ENCODE assay signal across 9 cellular contexts in genomic region chr14:93906341-93907329, GRCh38. TPM values are rescaled to one million over a fixed set of nuclear protein-coding genes. Genes with fewer than 3 reads are reported as not detected.
DNase-seq lines count a peak whose midpoint lies in the region; ATAC-seq, FAIRE-seq and TF ChIP-seq lines count a peak whose summit lies in the region.
"Had no signal": no experiment of that assay in that cellular context is flagged by ENCODE, and none has a peak within 500 bp of the region (broad histone marks: within the 10 kb centered on the region; RNA-seq: fewer than 3 reads in every experiment).

No MANE protein-coding gene starts in this region.

- H3K9me3 Mint-ChIP-seq in CD8-positive, alpha-beta T cell = no peaks in the 10 kb centered on the region

- no peak for TF ChIP-seq POLR2A in NB4 (IDR thresholded peaks at IDR 0.05; ENCODE audit: extremely low read depth, insufficient read length)
- TF ChIP-seq POLR2A in GM12878 (IDR thresholded peaks at IDR 0.05; ENCODE audit: low read depth, low read length) = no peak

- no peaks in the 10 kb centered on the region for H3K4me1 Mint-ChIP-seq in CD8-positive, alpha-beta T cell (ENCODE audit: low read depth)

- peak overlapping the region; percentile 17; the same call in 1 of the 2 replicates for H3K9ac ChIP-seq in SU-DHL-6 (ENCODE audit: low read length)
- H3K9ac ChIP-seq in GM12878 (ENCODE audit: control insufficient read depth, insufficient read depth, low read length) = no peak overlapping the region

- H3K79me2 ChIP-seq in SU-DHL-6 (ENCODE audit: insufficient read depth, low read length) (no peaks in the 10 kb centered on the region), GM12878 (ENCODE audit: control insufficient read depth, insufficient read depth, low read length) (no peaks in the 10 kb centered on the region)

- H3F3A ChIP-seq in SU-DHL-6 (ENCODE audit: insufficient read depth) = no peaks in the 10 kb centered on the region

- H3K27me3 Mint-ChIP-seq in CD8-positive, alpha-beta T cell (ENCODE audit: low read depth) = peaks cover 13% of the 10 kb centered on the region

- intact Hi-C loops in CD8-positive, alpha-beta T cell (cut with DNase I, micrococcal nuclease) = no loop called here
- intact Hi-C loops in GM12878 (cut with micrococcal nuclease; ENCODE audit: unreplicated experiment) = loop anchor here (5.0 kb wide), 1 partner anchor 249 kb away; no protein-coding TSS in a partner anchor

- TF ChIP-seq RAD21 in GM12878 (IDR thresholded peaks at IDR 0.05; ENCODE audit: insufficient read depth, low read depth, low read length) = peak; percentile 78

- no peak for TF ChIP-seq EP300 in GM12878 (IDR thresholded peaks at IDR 0.05; ENCODE audit: borderline replicate concordance in 1 of 2, control insufficient read depth in 1 of 2, low read depth in 2 of 2, low read length in 2 of 2)

- in situ Hi-C loops in GM12878 (cut with MboI) = loop anchor here (5.0 kb wide), 1 partner anchor 249 kb away; no protein-coding TSS in a partner anchor

- no peaks in the 10 kb centered on the region for H3K36me3 ChIP-seq in CD8-positive, alpha-beta T cell (ENCODE audit: insufficient read depth, low read length)
- H3K36me3 ChIP-seq in SU-DHL-6 (ENCODE audit: low read length) (no peaks in the 10 kb centered on the region), GM12878 (ENCODE audit: control insufficient read depth in 2 of 2, insufficient read depth in 2 of 2, low read length in 1 of 2) (no peaks in the 10 kb centered on the region)

- peak in 6 of 7 experiments; percentile 24 to 60 (median 40) for DNase-seq in CD8-positive, alpha-beta T cell
- DNase-seq in NB4 (ENCODE audit: low read depth) (peak; percentile 66), GM12878 (ENCODE audit: low read depth, low spot score) (no peak), iris pigment epithelial cell (ENCODE audit: low read depth) (peak; percentile 27)
- DNase-seq in stimulated activated CD4-positive, alpha-beta T cell treated with anti-CD3 and anti-CD28 coated beads, Interleukin-4, amount 100 ng/mL, for 4 hours = peak; percentile 27 to 49

- POLR2A ChIA-PET in CD8-positive, alpha-beta T cell (lab: Charles Lee) = no interaction called here
- POLR2A ChIA-PET in GM12878 (lab: Charles Lee) = no interaction called here

- H3K9me2 ChIP-seq in SU-DHL-6 (replicated peaks; ENCODE audit: insufficient read depth, low read length) = no peaks in the 10 kb centered on the region

- H3K4me3 ChIP-seq in CD8-positive, alpha-beta T cell (ENCODE audit: low read depth, low read length) = no peak overlapping the region
- H3K4me3 ChIP-seq in NB4 (ENCODE audit: low read depth, low read length) (no peak overlapping the region), SU-DHL-6 (ENCODE audit: insufficient read depth, low read length, poor library complexity, severe bottlenecking) (no peak overlapping the region), GM12878 (no peak overlapping the region)

- CTCF ChIA-PET in CD8-positive, alpha-beta T cell (lab: Charles Lee) = interaction anchor here (1.2 to 1.6 kb wide), 3 partner anchors 9 to 33 kb away, joined by 3 to 4 read pairs (median 4); no protein-coding TSS in a partner anchor
- CTCF ChIA-PET in GM12878 (lab: Yijun Ruan, JAX) = interaction anchor here (0.8 to 2.3 kb wide), 8 partner anchors 9 to 284 kb away, joined by 3 to 15 read pairs (median 6); no protein-coding TSS in a partner anchor

- RAD21 ChIA-PET in GM12878 (lab: Charles Lee; ENCODE audit: unreplicated experiment) = interaction anchor here (1.0 to 1.2 kb wide), 2 partner anchors 252 to 670 kb away, joined by 3 to 7 read pairs; no protein-coding TSS in a partner anchor

- peak; percentile 38 for TF ChIP-seq CTCF in CD8-positive, alpha-beta T cell (IDR thresholded peaks at IDR 0.05)
- TF ChIP-seq CTCF in NB4 (IDR thresholded peaks at IDR 0.05; ENCODE audit: low read depth, low read length) (peak; percentile 89), SU-DHL-6 (IDR thresholded peaks at IDR 0.05; ENCODE audit: insufficient read depth, low read length, poor library complexity, severe bottlenecking) (peak; percentile 76), GM12878 (IDR thresholded peaks at IDR 0.05 in 2 of 3, conservative IDR thresholded peaks at IDR 0.05 in 1 of 3; ENCODE audit: control insufficient read depth in 2 of 3, extremely low read depth in 1 of 3, insufficient read depth in 1 of 3, low read depth in 3 of 3, low read length in 3 of 3) (peak; percentile 81 to 86 (median 83))

- no peak for ATAC-seq in CD8-positive, alpha-beta T cell
- ATAC-seq in GM21423 (IDR thresholded peaks at IDR 0.05; ENCODE audit: unreplicated experiment) (peak; percentile 55), GM12878 (peak; percentile 98), HG03196 (IDR thresholded peaks at IDR 0.05; ENCODE audit: unreplicated experiment) (no peak)

- H3K4me2 ChIP-seq in SU-DHL-6 (ENCODE audit: low read depth, low read length, poor library complexity, severe bottlenecking) = no peak overlapping the region
- no peak overlapping the region for H3K4me2 ChIP-seq in GM12878 (ENCODE audit: control insufficient read depth, insufficient read depth)

- FAIRE-seq in GM12878 (lab: Jason Lieb, UNC) = peak; percentile 91

- H3K4me3 Mint-ChIP-seq in CD8-positive, alpha-beta T cell = no peak overlapping the region

- SMC1A ChIA-PET in GM12878 (lab: Charles Lee; ENCODE audit: uncharacterized antibody, unreplicated experiment) = interaction anchor here (1.4 to 1.6 kb wide), 2 partner anchors 33 to 252 kb away, joined by 3 to 4 read pairs; no protein-coding TSS in a partner anchor

- no peak overlapping the region for H3K27ac Mint-ChIP-seq in CD8-positive, alpha-beta T cell

- 23% methylated on average over 15 of the region's 15 CpGs for WGBS in GM12878 (ENCODE audit: insufficient coverage, insufficient replicate concordance, low lambda C conversion rate, missing lambda C conversion rate)

- H3K27me3 ChIP-seq in CD8-positive, alpha-beta T cell (ENCODE audit: insufficient read depth, low read length) = no peaks in the 10 kb centered on the region
- H3K27me3 ChIP-seq in SU-DHL-6 (ENCODE audit: low read length) = no peaks in the 10 kb centered on the region
- H3K27me3 ChIP-seq in GM12878 (replicated peaks in 1 of 2; ENCODE audit: control insufficient read depth in 2 of 2, insufficient read depth in 2 of 2, low read length in 1 of 2) = peaks cover 1 to 2% of the 10 kb centered on the region in 2 experiments; a peak in 2 of 4 replicates

- H4K20me1 ChIP-seq in SU-DHL-6 (ENCODE audit: low read depth, low read length) (no peaks in the 10 kb centered on the region), GM12878 (ENCODE audit: control insufficient read depth, insufficient read depth) (no peaks in the 10 kb centered on the region)

- H3K9me3 ChIP-seq in CD8-positive, alpha-beta T cell (ENCODE audit: low read length) = no peaks in the 10 kb centered on the region
- H3K9me3 ChIP-seq in SU-DHL-6 (ENCODE audit: insufficient read depth, low read length) (no peaks in the 10 kb centered on the region), GM12878 (replicated peaks; ENCODE audit: control insufficient read depth, insufficient read depth, low read length) (no peaks in the 10 kb centered on the region)

- H2AFZ ChIP-seq in SU-DHL-6 (ENCODE audit: low read depth, low read length, severe bottlenecking) (peak overlapping the region; percentile 81), GM12878 (ENCODE audit: control insufficient read depth, low read depth, low read length) (peak overlapping the region; percentile 77; the same call in 1 of the 2 replicates)

- no peak overlapping the region for H3K27ac ChIP-seq in CD8-positive, alpha-beta T cell (ENCODE audit: low read depth, low read length)
- H3K27ac ChIP-seq in SU-DHL-6 (ENCODE audit: low read depth, low read length) (no peak overlapping the region), GM12878 (ENCODE audit: control insufficient read depth, insufficient read depth) (no peak overlapping the region)

- H3K4me1 ChIP-seq in CD8-positive, alpha-beta T cell (ENCODE audit: insufficient read depth, low read length) = no peaks in the 10 kb centered on the region
- H3K4me1 ChIP-seq in GM12878 (ENCODE audit: control insufficient read depth, insufficient read depth, low read length) = no peaks in the 10 kb centered on the region

- H3K36me3 Mint-ChIP-seq in CD8-positive, alpha-beta T cell = no peaks in the 10 kb centered on the region

- no TSS peak for BruUV-seq in GM12878 (replicated peaks; lab: Mats Ljungman, UMichigan)

TF ChIP-seq in GM12878, 131 proteins besides CTCF, POLR2A, EP300 and RAD21 (continues in another document):
- TF ChIP-seq YY1 (IDR thresholded peaks at IDR 0.05; ENCODE audit: low read depth, low read length) = peak; percentile 64; the same call in 1 of the 2 replicates
- no peak for TF ChIP-seq ZNF622 (IDR thresholded peaks at IDR 0.05)

RNA-seq across cellular contexts. Expression of gene FAM181A, which starts 20.5 kb away (rescaled TPM):
- total RNA-seq in CD8-positive, alpha-beta T cell = not detected
- not detected in 2 replicates for total RNA-seq in GM12878 (2013; cell fraction: nucleolus; rRNA removed)
- total RNA-seq in GM12878 (2014; rRNA removed) (not detected in 2 replicates), GM12878 (2014; rRNA removed; fragmentation: Illumina TruSeq; extraction: Trizol) (not detected in 2 replicates), GM12878 (2021) (not detected in 2 replicates)
- not detected for polyA plus RNA-seq in GM12878 (2011; ENCODE audit: low read depth)
- polyA plus RNA-seq in GM12878 (2011; rRNA removed) (not detected in 2 replicates), GM12878 (2014; fragmentation: Illumina TruSeq; extraction: Trizol) (not detected in 2 replicates), GM12878 (2014; fragmentation: Nextera tagmentation; extraction: Ambion mirVana) (not detected), GM12878 (2014; rRNA removed) (not detected in 2 replicates), GM12878 (2016; fragmentation: Nextera tagmentation; extraction: Ambion mirVana) (not detected)
- polyA plus RNA-seq in GM12878 (2011; cell fraction: cytosol; rRNA removed) = not detected in 2 replicates
- polyA plus RNA-seq in GM12878 (2011; cell fraction: nucleus; rRNA removed) = not detected in 2 replicates
- not detected in 2 replicates for polyA plus RNA-seq in GM12878 (2012)
- polyA minus RNA-seq in GM12878 (2011; rRNA and poly(A)+ RNA removed) = not detected in 2 replicates
- polyA minus RNA-seq in GM12878 (2011; cell fraction: cytosol; rRNA and poly(A)+ RNA removed) = not detected in 2 replicates
- polyA minus RNA-seq in GM12878 (2011; cell fraction: nucleus; rRNA and poly(A)+ RNA removed) = not detected in 2 replicates
- total RNA-seq: skeletal muscle tissue had no signal

Comparison
In these comparisons a context has a peak if more than half of its experiments do, and no peak if none do; other contexts are left out.
1. ATAC-seq: peak in GM21423 (single experiment) and GM12878 (single experiment); none in CD8-positive, alpha-beta T cell (single experiment) and HG03196 (single experiment).
2. CTCF ChIP-seq: peak in every context shown above with its lines; median percentile 89 in NB4; 83 in GM12878; 76 in SU-DHL-6; 38 in CD8-positive, alpha-beta T cell.